ENCODE assay signal across 18 cellular contexts in genomic region chr3:112388972-112389371, GRCh38. TPM values are rescaled to one million over a fixed set of nuclear protein-coding genes. Genes with fewer than 3 reads are reported as not detected.
DNase-seq lines count a peak whose midpoint lies in the region; TF ChIP-seq lines count a peak whose summit lies in the region.
"Had no signal": no experiment of that assay in that cellular context is flagged by ENCODE, and none has a peak within 500 bp of the region (broad histone marks: within the 10 kb centered on the region; RNA-seq: fewer than 3 reads in every experiment).

No MANE protein-coding gene starts in this region.

- H3K4me3 ChIP-seq in mesendoderm (ENCODE audit: low read length) (no peak overlapping the region), subcutaneous abdominal adipose tissue (ENCODE audit: low read depth in 1 of 5, low read length in 5 of 5) (no peak overlapping the region), ovary (no peak overlapping the region)

- H3K4me2 ChIP-seq in mesendoderm (ENCODE audit: low read length) = no peak overlapping the region

- H3K36me3 Mint-ChIP-seq in Calu3 (ENCODE audit: insufficient read depth, unreplicated experiment) (no peaks in the 10 kb centered on the region), type B pancreatic cell (no peaks in the 10 kb centered on the region)
- H3K36me3 Mint-ChIP-seq in activated T-helper 1 cell treated with anti-CD3 and anti-CD28 coated beads, Interleukin-12 subunit alpha, Interleukin-12 subunit beta, Interleukin-2, Interleukin-4 antibody, amounts not matched to agents 30 ng/mL and 10 ng/mL and 1 ng/mL, durations not matched to agents 14 hours and 24 hours and 36 hours (ENCODE audit: low read depth) = peaks cover 9% of the 10 kb centered on the region
- H3K36me3 Mint-ChIP-seq: CD14-positive monocyte, IgD-negative memory B cell had no signal

- H3K27me3 Mint-ChIP-seq in Calu3 (ENCODE audit: unreplicated experiment) (no peaks in the 10 kb centered on the region), type B pancreatic cell (no peaks in the 10 kb centered on the region)
- H3K27me3 Mint-ChIP-seq in activated T-helper 1 cell treated with anti-CD3 and anti-CD28 coated beads, Interleukin-12 subunit alpha, Interleukin-12 subunit beta, Interleukin-2, Interleukin-4 antibody, amounts not matched to agents 30 ng/mL and 10 ng/mL and 1 ng/mL, durations not matched to agents 14 hours and 24 hours and 36 hours (ENCODE audit: insufficient read depth) = no peaks in the 10 kb centered on the region
- H3K27me3 Mint-ChIP-seq: IgD-negative memory B cell had no signal

- TF ChIP-seq CTCF in Calu3 (IDR thresholded peaks at IDR 0.05; ENCODE audit: unreplicated experiment) (no peak), ovary (IDR thresholded peaks at IDR 0.05) (no peak), type B pancreatic cell (conservative IDR thresholded peaks at IDR 0.05) (no peak)

- no peak overlapping the region for H4K5ac ChIP-seq in mesendoderm (ENCODE audit: low read length)

- H3K27me3 ChIP-seq in mesendoderm (ENCODE audit: insufficient read depth, low read length, poor library complexity) (no peaks in the 10 kb centered on the region), subcutaneous abdominal adipose tissue (ENCODE audit: control insufficient read depth in 5 of 5, insufficient read depth in 4 of 5, low read length in 5 of 5) (no peaks in the 10 kb centered on the region), ovary (no peaks in the 10 kb centered on the region)

- no peak overlapping the region for H3K27ac ChIP-seq in mesendoderm (ENCODE audit: low read depth, low read length)
- peak overlapping the region; percentile 20 for H3K27ac ChIP-seq in subcutaneous abdominal adipose tissue (ENCODE audit: low read depth, low read length)
- H3K27ac ChIP-seq in ovary = no peak overlapping the region

- no peak overlapping the region for H4K8ac ChIP-seq in mesendoderm (ENCODE audit: low read depth, low read length)

- no peaks in the 10 kb centered on the region for H3K9me3 Mint-ChIP-seq in Calu3 (ENCODE audit: low read depth, unreplicated experiment)
- peaks cover 13% of the 10 kb centered on the region for H3K9me3 Mint-ChIP-seq in activated T-helper 1 cell treated with anti-CD3 and anti-CD28 coated beads, Interleukin-12 subunit alpha, Interleukin-12 subunit beta, Interleukin-2, Interleukin-4 antibody, amounts not matched to agents 30 ng/mL and 10 ng/mL and 1 ng/mL, durations not matched to agents 14 hours and 24 hours and 36 hours
- peaks cover 5% of the 10 kb centered on the region for H3K9me3 Mint-ChIP-seq in type B pancreatic cell

- H3K9me3 ChIP-seq in subcutaneous abdominal adipose tissue (ENCODE audit: control insufficient read depth in 5 of 5, low read length in 5 of 5) (no peaks in the 10 kb centered on the region), ovary (no peaks in the 10 kb centered on the region)

- no peak overlapping the region for H3K23ac ChIP-seq in mesendoderm (ENCODE audit: low read length)

- TF ChIP-seq POLR2A in ovary (IDR thresholded peaks at IDR 0.05) = no peak

- H3K56ac ChIP-seq in mesendoderm (ENCODE audit: low read length) = no peak overlapping the region

- H2BK15ac ChIP-seq in mesendoderm (replicated peaks; ENCODE audit: low read depth) = peak overlapping the region; percentile 92

- H3K27ac Mint-ChIP-seq in Calu3 (ENCODE audit: unreplicated experiment) (peak overlapping the region; percentile 8), type B pancreatic cell (no peak overlapping the region)
- H3K27ac Mint-ChIP-seq in activated T-helper 1 cell treated with anti-CD3 and anti-CD28 coated beads, Interleukin-12 subunit alpha, Interleukin-12 subunit beta, Interleukin-2, Interleukin-4 antibody, amounts not matched to agents 30 ng/mL and 10 ng/mL and 1 ng/mL, durations not matched to agents 14 hours and 24 hours and 36 hours = peak overlapping the region; percentile 66
- H3K27ac Mint-ChIP-seq: IgD-negative memory B cell had no signal

- no peak overlapping the region for H2BK5ac ChIP-seq in mesendoderm (ENCODE audit: low read length)

- CTCF ChIA-PET in Calu3 (lab: Charles Lee) = no interaction called here

- peaks cover 12% of the 10 kb centered on the region for H3K4me1 ChIP-seq in mesendoderm (ENCODE audit: control insufficient read depth, low read depth, low read length)
- peaks cover 7 to 29% (median 18%) of the 10 kb centered on the region in 5 donors for H3K4me1 ChIP-seq in subcutaneous abdominal adipose tissue (ENCODE audit: control insufficient read depth in 5 of 5, insufficient read depth in 5 of 5, low read length in 5 of 5)
- H3K4me1 ChIP-seq in ovary (ENCODE audit: insufficient read depth) = peaks cover 6% of the 10 kb centered on the region

- H3K9ac ChIP-seq in mesendoderm (ENCODE audit: low read length) = no peak overlapping the region
- no peak overlapping the region for H3K9ac ChIP-seq in subcutaneous abdominal adipose tissue (ENCODE audit: low read length in 5 of 5)

- DNase-seq in Calu3 (no peak), mesendoderm (no peak), ovary (no peak), pons (ENCODE audit: low spot score) (no peak), type B pancreatic cell (ENCODE audit: extremely low spot score, unreplicated experiment) (no peak)
- no peak for DNase-seq in activated T-helper 1 cell treated with anti-CD3 and anti-CD28 coated beads, Interleukin-12 subunit alpha, Interleukin-12 subunit beta, Interleukin-2, Interleukin-4 antibody, amounts not matched to agents 30 ng/mL and 10 ng/mL and 1 ng/mL, durations not matched to agents 14 hours and 24 hours and 36 hours (ENCODE audit: low spot score)
- DNase-seq: ACHN, AML-193, GOT3, Kasumi-1, NCI-H1105, NCI-H1694, NCI-H510A treated with DMSO at 0.1 percent for 48 hours, NCI-H82, PC-3 had no signal

- no peak overlapping the region for H2BK120ac ChIP-seq in mesendoderm (ENCODE audit: low read depth, low read length)

- intact Hi-C loops in Calu3 (cut with micrococcal nuclease; ENCODE audit: unreplicated experiment) = no loop called here
- intact Hi-C loops in activated T-helper 1 cell treated with anti-CD3 and anti-CD28 coated beads, Interleukin-12 subunit alpha, Interleukin-12 subunit beta, Interleukin-2, Interleukin-4 antibody, amounts not matched to agents 30 ng/mL and 10 ng/mL and 1 ng/mL, durations not matched to agents 14 hours and 24 hours and 36 hours (cut with micrococcal nuclease) = loop anchor here (10.0 kb wide), 1 partner anchor 286 kb away; no protein-coding TSS in a partner anchor
- intact Hi-C loops in ovary (cut with DNase I) = no loop called here

- no peak overlapping the region for H3K4ac ChIP-seq in mesendoderm (ENCODE audit: low read depth, low read length)

- H3K79me1 ChIP-seq in mesendoderm (ENCODE audit: low read length) = no peaks in the 10 kb centered on the region

- H3K4me1 Mint-ChIP-seq in Calu3 (ENCODE audit: low read depth, unreplicated experiment) (peaks cover 35% of the 10 kb centered on the region), type B pancreatic cell (ENCODE audit: unreplicated experiment) (peaks cover 12% of the 10 kb centered on the region)
- H3K4me1 Mint-ChIP-seq in activated T-helper 1 cell treated with anti-CD3 and anti-CD28 coated beads, Interleukin-12 subunit alpha, Interleukin-12 subunit beta, Interleukin-2, Interleukin-4 antibody, amounts not matched to agents 30 ng/mL and 10 ng/mL and 1 ng/mL, durations not matched to agents 14 hours and 24 hours and 36 hours (ENCODE audit: low read depth) = peaks cover 53% of the 10 kb centered on the region

- H3K18ac ChIP-seq in mesendoderm (ENCODE audit: low read length) = peak overlapping the region; percentile 60

- no peaks in the 10 kb centered on the region for H3K36me3 ChIP-seq in mesendoderm (ENCODE audit: control insufficient read depth, insufficient read depth, low read length)
- no peaks in the 10 kb centered on the region for H3K36me3 ChIP-seq in subcutaneous abdominal adipose tissue (ENCODE audit: control insufficient read depth in 5 of 5, insufficient read depth in 5 of 5, low read length in 5 of 5)
- H3K36me3 ChIP-seq in ovary = no peaks in the 10 kb centered on the region

- no TSS peak for BruUV-seq in Calu3 (replicated peaks; lab: Mats Ljungman, UMichigan)

- no peak overlapping the region for H3K4me3 Mint-ChIP-seq in Calu3 (ENCODE audit: low read depth, unreplicated experiment)
- no peak overlapping the region for H3K4me3 Mint-ChIP-seq in activated T-helper 1 cell treated with anti-CD3 and anti-CD28 coated beads, Interleukin-12 subunit alpha, Interleukin-12 subunit beta, Interleukin-2, Interleukin-4 antibody, amounts not matched to agents 30 ng/mL and 10 ng/mL and 1 ng/mL, durations not matched to agents 14 hours and 24 hours and 36 hours
- no peak overlapping the region for H3K4me3 Mint-ChIP-seq in type B pancreatic cell
- H3K4me3 Mint-ChIP-seq: CD14-positive monocyte, IgD-negative memory B cell had no signal

- no peak for TF ChIP-seq EP300 in ovary (IDR thresholded peaks at IDR 0.05)

- no peak overlapping the region for H2AK5ac ChIP-seq in mesendoderm (ENCODE audit: low read length)

- H3K79me2 ChIP-seq in mesendoderm (ENCODE audit: control insufficient read depth, insufficient read depth, low read length) = no peaks in the 10 kb centered on the region

RNA-seq across cellular contexts. Expression of gene CD200, which starts 56.0 kb away (rescaled TPM):
- total RNA-seq in Calu3 (2022) (not detected in 2 replicates), ovary (10 to 100 TPM in 6 of 7 donors, 1 to 10 TPM in 1; 9.6 to 36.4 (median 11.3) TPM), type B pancreatic cell (ENCODE audit: low replicate concordance) (11.9 and 20.1 TPM in 2 replicates)
- total RNA-seq in activated T-helper 1 cell treated with anti-CD3 and anti-CD28 coated beads, Interleukin-12 subunit alpha, Interleukin-12 subunit beta, Interleukin-2, Interleukin-4 antibody, amounts not matched to agents 30 ng/mL and 10 ng/mL and 1 ng/mL, durations not matched to agents 14 hours and 24 hours and 36 hours = 141 TPM in 2 replicates
- polyA plus RNA-seq in mesendoderm (2013, experiment 1 of 2) = 63.2 TPM
- 64.3 TPM for polyA plus RNA-seq in mesendoderm (2013, experiment 2 of 2)
- polyA plus RNA-seq in ovary = 10 to 100 TPM; 18.9 to 25.3 TPM
- total RNA-seq: PC-3 had no signal
